ENCODE assay signal across 7 cellular contexts in the genomic region with DNA sequence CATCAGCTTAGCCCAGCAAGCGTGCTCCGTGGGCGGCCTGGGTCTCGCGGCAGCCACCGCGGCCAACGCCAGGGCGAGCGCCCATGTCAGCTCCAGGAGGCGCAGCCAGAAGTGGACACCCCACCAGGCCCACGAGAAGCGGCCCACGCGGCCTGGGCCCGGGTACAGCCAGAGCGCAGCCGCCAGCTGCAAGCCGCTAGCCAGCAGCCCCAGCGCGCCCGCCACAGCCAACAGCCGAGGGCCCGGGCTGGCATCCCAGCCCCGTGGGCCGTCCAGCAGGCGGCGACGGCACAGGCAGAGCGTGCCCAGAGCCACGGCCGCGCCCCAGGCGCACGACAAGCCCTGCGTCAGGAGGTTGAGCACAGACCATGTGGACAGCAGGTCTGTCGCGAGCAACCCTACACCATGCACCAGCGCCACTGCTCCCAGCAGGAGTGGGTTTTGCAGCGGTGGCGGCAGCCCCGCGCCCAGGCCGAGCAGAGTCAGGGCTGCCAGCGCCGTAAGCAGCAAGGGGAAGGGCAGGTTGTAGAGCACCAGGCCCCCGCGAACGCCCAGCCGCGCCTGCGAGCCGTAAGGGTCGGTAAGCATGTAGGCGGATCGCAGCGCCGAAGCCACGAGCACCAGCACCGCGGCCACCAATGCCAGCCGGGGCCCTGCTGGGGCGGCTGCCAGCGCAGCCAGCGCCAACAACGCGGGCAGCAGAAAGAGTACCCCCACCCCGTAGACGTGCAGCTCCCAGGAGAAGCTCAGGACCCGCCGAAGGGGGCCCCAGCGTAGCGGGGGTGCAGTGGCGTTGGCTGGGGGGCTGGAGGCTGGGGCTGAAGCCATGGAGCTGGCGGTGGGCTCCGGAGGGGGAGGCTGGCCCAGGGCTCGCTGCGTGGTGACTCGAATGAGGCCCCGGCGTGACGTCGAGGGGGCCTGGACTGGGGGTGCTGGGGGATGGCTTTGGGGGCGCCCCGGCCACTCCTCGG. TPM values are rescaled to one million over a fixed set of nuclear protein-coding genes. Genes with fewer than 3 reads are reported as not detected.
DNase-seq lines count a peak whose midpoint lies in the region; ATAC-seq and TF ChIP-seq lines count a peak whose summit lies in the region.

No MANE protein-coding gene starts in this region.

- H3K4me3 ChIP-seq in HUES6 (ENCODE audit: low read depth, low read length) = peak overlapping the region; percentile 79
- H3K4me3 ChIP-seq in adrenal gland = peak overlapping the region in 2 of 4 donors; percentile 39

- TF ChIP-seq CTCF in adrenal gland (IDR thresholded peaks at IDR 0.05) = peak in 5 of 6 experiments; percentile 24 to 75 (median 54)

- H3K27ac ChIP-seq in HUES6 (ENCODE audit: low read depth, low read length) (no peak overlapping the region), adrenal gland (peak overlapping the region; percentile 32 to 88 (median 74))

- TF ChIP-seq POLR2A in adrenal gland (IDR thresholded peaks at IDR 0.05) = peak; percentile 29 to 62

- intact Hi-C loops in adrenal gland (cut with DNase I) (loop anchor here in 1 of 2 donors (10.0 kb wide), 1 partner anchor 223 kb away; no protein-coding TSS in a partner anchor), left ventricle myocardium superior (cut with micrococcal nuclease) (no loop called here)

- peak overlapping the region; percentile 73 for H3K9ac ChIP-seq in HUES6 (ENCODE audit: low read length)

- H3K4me1 ChIP-seq in HUES6 (ENCODE audit: control insufficient read depth, insufficient read depth, low read length) (peaks cover 6% of the 10 kb centered on the region; the same call in 1 of the 2 replicates), adrenal gland (replicated peaks in 1 of 2) (peaks cover 14 to 30% of the 10 kb centered on the region in 2 donors)

- ATAC-seq in left ventricle myocardium superior (peak; percentile 86), HG03139 (IDR thresholded peaks at IDR 0.05; ENCODE audit: unreplicated experiment) (no peak)

- 34 to 75% (median 43%) methylated on average over 22 to 86 of the region's 86 CpGs for WGBS in adrenal gland, 4 donors

- H3K9me3 ChIP-seq in HUES6 (ENCODE audit: control insufficient read depth, insufficient read depth, low read depth, low read length) (no peaks in the 10 kb centered on the region), adrenal gland (replicated peaks in 1 of 3) (no peaks in the 10 kb centered on the region)

- H3K27me3 ChIP-seq in HUES6 (ENCODE audit: control insufficient read depth, insufficient read depth, low read length) = no peaks in the 10 kb centered on the region; the same call in 1 of the 2 replicates
- H3K27me3 ChIP-seq in adrenal gland = no peaks in the 10 kb centered on the region

- H3K36me3 ChIP-seq in HUES6 (ENCODE audit: control insufficient read depth, insufficient read depth, low read length) (0 out of 2 replicates have a peak, but pooled peaks cover 11% of the 10 kb centered on the region), adrenal gland (replicated peaks in 1 of 2) (no peaks in the 10 kb centered on the region)

- peak; percentile 77 to 90 (median 83) for DNase-seq in adrenal gland
- peak; percentile 85 for DNase-seq in left ventricle myocardium superior
- peak; percentile 43 for DNase-seq in pulmonary artery endothelial cell (ENCODE audit: low read depth, low spot score)
- no peak for DNase-seq in SKM-1 (lab: John Stamatoyannopoulos, UW; ENCODE audit: unreplicated experiment)
- DNase-seq in A172 (ENCODE audit: low spot score) = no peak

RNA-seq across cellular contexts. Expression of gene PRRT3, which starts 4.9 kb away (rescaled TPM):
- 1 to 10 TPM in 7 of 8 donors, under 1 TPM in 1; 0.30 to 6.4 (median 3.8) TPM for total RNA-seq in adrenal gland
- polyA plus RNA-seq in adrenal gland = 1 to 10 TPM; 2.2 to 2.9 (median 2.5) TPM
- 0.35 TPM for total RNA-seq in left ventricle myocardium superior
- total RNA-seq in pulmonary artery endothelial cell = 0.88 and 1.1 TPM in 2 replicates
- 3.4 and 4.2 TPM in 2 replicates for total RNA-seq in A172 (2014; rRNA removed; shearing (Covaris generic))

RNA-seq across cellular contexts. Expression of gene CRELD1, which starts 13.7 kb away (rescaled TPM):
- total RNA-seq in adrenal gland (10 to 100 TPM; 28.8 to 95.4 (median 44.9) TPM), left ventricle myocardium superior (62.7 TPM), pulmonary artery endothelial cell (29.1 and 41.7 TPM in 2 replicates)
- polyA plus RNA-seq in adrenal gland = 100 to 1,000 TPM in 1 of 3 donors, 10 to 100 TPM in 2; 30.2 to 137 (median 66.3) TPM
- total RNA-seq in A172 (2014; rRNA removed; shearing (Covaris generic)) = 14.5 and 16.1 TPM in 2 replicates

RNA-seq across cellular contexts. Expression of gene IL17RC, which starts 30.4 kb away (rescaled TPM):
- 100 to 1,000 TPM in 2 of 8 donors, 10 to 100 TPM in 6; 39.1 to 141 (median 90.4) TPM for total RNA-seq in adrenal gland
- 100 to 1,000 TPM in 2 of 3 donors, 10 to 100 TPM in 1; 20.5 to 283 (median 208) TPM for polyA plus RNA-seq in adrenal gland
- 36.0 TPM for total RNA-seq in left ventricle myocardium superior
- total RNA-seq in pulmonary artery endothelial cell = 18.3 and 18.7 TPM in 2 replicates
- total RNA-seq in A172 (2014; rRNA removed; shearing (Covaris generic)) = 50.6 and 58.7 TPM in 2 replicates

RNA-seq across cellular contexts. Expression of gene EMC3, which starts 39.3 kb away (rescaled TPM):
- 100 to 1,000 TPM in 5 of 8 donors, 10 to 100 TPM in 3; 49.9 to 127 (median 107) TPM for total RNA-seq in adrenal gland
- polyA plus RNA-seq in adrenal gland = 100 to 1,000 TPM in 1 of 3 donors, 10 to 100 TPM in 2; 11.3 to 191 (median 37.6) TPM
- total RNA-seq in left ventricle myocardium superior = 78.1 TPM
- total RNA-seq in pulmonary artery endothelial cell = 44.2 and 100 TPM in 2 replicates
- total RNA-seq in A172 (2014; rRNA removed; shearing (Covaris generic)) = 108 and 130 TPM in 2 replicates

RNA-seq across cellular contexts. Expression of gene IL17RE, which starts 44.7 kb away (rescaled TPM):
- 1 to 10 TPM in 6 of 8 donors, under 1 TPM in 2; 0.24 to 3.3 (median 1.5) TPM for total RNA-seq in adrenal gland
- 1 to 10 TPM in 2 of 3 donors, under 1 TPM in 1; 0.51 to 4.3 (median 2.3) TPM for polyA plus RNA-seq in adrenal gland
- total RNA-seq in left ventricle myocardium superior = 0.45 TPM
- 0.07 and 0.14 TPM in 2 replicates for total RNA-seq in pulmonary artery endothelial cell
- 0.81 and 1.3 TPM in 2 replicates for total RNA-seq in A172 (2014; rRNA removed; shearing (Covaris generic))

Comparison
In these comparisons a context has a peak if more than half of its experiments do, and no peak if none do; other contexts are left out.
1. DNase-seq: peak in adrenal gland (7 of 7), left ventricle myocardium superior (single experiment) and pulmonary artery endothelial cell (single experiment); none in SKM-1 (single experiment) and A172 (single experiment).